ENCODE assay signal across 7 cellular contexts in genomic region chr17:15563375-15563857, GRCh38. TPM values are rescaled to one million over a fixed set of nuclear protein-coding genes. Genes with fewer than 3 reads are reported as not detected.
DNase-seq lines count a peak whose midpoint lies in the region; ATAC-seq lines count a peak whose summit lies in the region.
"Not testable (repeated sequence)": the region's sequence is repeated elsewhere in the genome, so short reads cannot be mapped to it uniquely, and the experiment has no call there.

TSS of gene TVP23C (minus strand) at chr17:15563483. CDS start at chr17:15563448, 35 bp downstream.

- not testable (repeated sequence) for H3K36me3 ChIP-seq in skeletal muscle satellite cell (ENCODE audit: insufficient read depth, low read length)

- not testable (repeated sequence) for H3K27me3 ChIP-seq in skeletal muscle satellite cell (ENCODE audit: control insufficient read depth, insufficient read depth, low read length)

- H3K4me2 ChIP-seq in skeletal muscle satellite cell (ENCODE audit: low read length) = peak within 1 kb of the TSS; percentile 76

- not testable (repeated sequence) for H3K4me1 ChIP-seq in skeletal muscle satellite cell (ENCODE audit: control insufficient read depth, insufficient read depth, low read length)

- ATAC-seq in GM18873 (IDR thresholded peaks at IDR 0.05; ENCODE audit: low FRiP score, unreplicated experiment) (peak; percentile 51), HG03066 (IDR thresholded peaks at IDR 0.05; ENCODE audit: low read depth, unreplicated experiment) (peak; percentile 80)
- ATAC-seq in activated CD4-positive, CD25-positive, alpha-beta regulatory T cell treated with anti-CD3 and anti-CD28 coated beads, Interleukin-2, amount 50 U/mL, for 24 hours = peak; percentile 87 to 89

- not testable (repeated sequence) for H3K27ac ChIP-seq in caudate nucleus (ENCODE audit: low read depth, low read length)

- DNase-seq in NCI-H345 treated with DMSO at 0.1 percent for 48 hours (lab: John Stamatoyannopoulos, UW; ENCODE audit: unreplicated experiment) (peak; percentile 5), caudate nucleus (lab: John Stamatoyannopoulos, UW) (peak in 55 of 61 donors; percentile 13 to 80 (median 51)), iPS-NIHi11 (ENCODE audit: low spot score) (peak; percentile 64)

- peak within 1 kb of the TSS; percentile 79 for H3K9ac ChIP-seq in skeletal muscle satellite cell (ENCODE audit: low read depth, low read length)

- H3K4me3 ChIP-seq in skeletal muscle satellite cell (ENCODE audit: low read length) = peak within 1 kb of the TSS; percentile 80

- not testable (repeated sequence) for H3K9me3 ChIP-seq in skeletal muscle satellite cell (replicated peaks; ENCODE audit: low read length)

RNA-seq across cellular contexts. Expression of gene TVP23C, which starts in this region (rescaled TPM):
- total RNA-seq in skeletal muscle satellite cell (2012; rRNA removed) = 19.0 and 23.3 TPM in 2 replicates

Comparison
In these comparisons a context has a peak if more than half of its experiments do, and no peak if none do; other contexts are left out.
1. DNase-seq: peak in every context shown above with its lines; median percentile 64 in iPS-NIHi11; 51 in caudate nucleus; 5 in NCI-H345 treated with DMSO at 0.1 percent for 48 hours.